In the genomic region with DNA sequence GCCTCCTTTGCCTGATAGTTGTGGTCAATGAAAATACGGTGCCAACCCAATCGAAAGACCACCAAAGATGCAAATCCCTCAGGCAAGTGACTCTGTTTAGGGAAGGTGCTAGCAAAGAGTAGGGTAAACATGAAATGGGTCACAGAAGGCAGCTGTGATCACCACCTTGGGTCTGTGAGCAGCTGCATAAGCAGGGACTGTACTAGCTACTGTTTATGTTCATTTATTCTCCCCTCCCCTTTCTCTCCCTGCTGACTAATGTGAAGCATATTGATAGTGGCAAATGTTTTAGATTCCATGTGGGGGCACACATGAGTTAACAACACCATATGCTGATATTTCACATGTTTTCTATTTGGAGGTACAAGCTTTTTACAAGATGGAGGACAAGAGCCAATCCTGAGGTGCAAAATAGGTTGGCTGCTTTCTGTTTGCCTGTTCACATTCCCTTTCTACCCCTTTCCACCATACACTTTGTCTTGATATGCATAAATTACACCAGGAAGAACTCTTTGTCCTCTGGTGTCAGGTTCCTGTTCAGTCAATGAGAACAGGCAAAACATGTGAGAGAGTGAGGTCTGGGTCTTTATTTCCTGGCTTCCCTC, we compare ENCODE assay signal across 27 cellular contexts.
DNase-seq lines count a peak whose midpoint lies in the region; FAIRE-seq and TF ChIP-seq lines count a peak whose summit lies in the region.
"Had no signal": no experiment of that assay in that cellular context is flagged by ENCODE, and none has a peak within 500 bp of the region (broad histone marks: within the 10 kb centered on the region; RNA-seq: fewer than 3 reads in every experiment).

No MANE protein-coding gene starts in this region.

- no peak for FAIRE-seq in astrocyte (lab: Jason Lieb, UNC)

- no peaks in the 10 kb centered on the region for H3K36me3 Mint-ChIP-seq in astrocyte (ENCODE audit: low read depth, unreplicated experiment)
- H3K36me3 Mint-ChIP-seq: activated naive CD8-positive, alpha-beta T cell; brain had no signal

- no peaks in the 10 kb centered on the region for H4K20me1 ChIP-seq in astrocyte (ENCODE audit: insufficient read depth, low read length)
- H4K20me1 ChIP-seq: BLaER1 treated with 17β-estradiol and CSF1 and Interleukin-3, amounts not matched to agents 10 nM and 100 nM had no signal

- no peaks in the 10 kb centered on the region for H3K27me3 Mint-ChIP-seq in astrocyte (ENCODE audit: low read depth, unreplicated experiment)
- H3K27me3 Mint-ChIP-seq: activated naive CD8-positive, alpha-beta T cell; brain had no signal

- H3K9ac ChIP-seq in astrocyte (ENCODE audit: low read length) = no peak overlapping the region
- H3K9ac ChIP-seq: BLaER1 treated with 17β-estradiol and CSF1 and Interleukin-3, amounts not matched to agents 10 nM and 100 nM had no signal

- H3K9me3 ChIP-seq in astrocyte (ENCODE audit: insufficient read depth, low read depth, low read length) = no peaks in the 10 kb centered on the region
- H3K9me3 ChIP-seq: BLaER1 treated with 17β-estradiol and CSF1 and Interleukin-3, amounts not matched to agents 10 nM and 100 nM; colonic mucosa; mucosa of descending colon; right atrium auricular region; uterus had no signal

- TF ChIP-seq CTCF in astrocyte (IDR thresholded peaks at IDR 0.05; ENCODE audit: insufficient read depth, low read depth, low read length) = no peak

- H3K4me3 Mint-ChIP-seq in astrocyte (ENCODE audit: unreplicated experiment) = no peak overlapping the region
- H3K4me3 Mint-ChIP-seq: activated naive CD8-positive, alpha-beta T cell; activated T-helper 1 cell treated with anti-CD3 and anti-CD28 coated beads, Interleukin-12 subunit alpha, Interleukin-12 subunit beta, Interleukin-2, Interleukin-4 antibody, amounts not matched to agents 30 ng/mL and 10 ng/mL and 1 ng/mL, durations not matched to agents 14 hours and 24 hours and 36 hours; brain; endodermal cell had no signal

- H3K27ac ChIP-seq in astrocyte (ENCODE audit: low read depth, low read length) = no peak overlapping the region
- H3K27ac ChIP-seq: BLaER1 treated with 17β-estradiol and CSF1 and Interleukin-3, amounts not matched to agents 10 nM and 100 nM; colonic mucosa; HL-60; right atrium auricular region; uterus had no signal

- H3K4me3 ChIP-seq in astrocyte (ENCODE audit: insufficient read depth, low read depth, low read length) = no peak overlapping the region
- H3K4me3 ChIP-seq: BLaER1 treated with 17β-estradiol and CSF1 and Interleukin-3, amounts not matched to agents 10 nM and 100 nM; colonic mucosa; mucosa of descending colon; right atrium auricular region; uterus had no signal

- no peak overlapping the region for H3K4me2 ChIP-seq in astrocyte (ENCODE audit: low read length)
- H3K4me2 ChIP-seq: BLaER1 treated with 17β-estradiol and CSF1 and Interleukin-3, amounts not matched to agents 10 nM and 100 nM had no signal

- H3K4me1 Mint-ChIP-seq in astrocyte (ENCODE audit: low read depth, unreplicated experiment) = peaks cover 4% of the 10 kb centered on the region
- H3K4me1 Mint-ChIP-seq: endodermal cell had no signal

- H3K9me3 Mint-ChIP-seq in astrocyte (ENCODE audit: unreplicated experiment) = no peaks in the 10 kb centered on the region
- H3K9me3 Mint-ChIP-seq: activated T-helper 1 cell treated with anti-CD3 and anti-CD28 coated beads, Interleukin-12 subunit alpha, Interleukin-12 subunit beta, Interleukin-2, Interleukin-4 antibody, amounts not matched to agents 30 ng/mL and 10 ng/mL and 1 ng/mL, durations not matched to agents 14 hours and 24 hours and 36 hours; endodermal cell had no signal

- no peak overlapping the region for H3K27ac Mint-ChIP-seq in astrocyte (ENCODE audit: unreplicated experiment)
- H3K27ac Mint-ChIP-seq: activated naive CD8-positive, alpha-beta T cell; activated T-helper 1 cell treated with anti-CD3 and anti-CD28 coated beads, Interleukin-12 subunit alpha, Interleukin-12 subunit beta, Interleukin-2, Interleukin-4 antibody, amounts not matched to agents 30 ng/mL and 10 ng/mL and 1 ng/mL, durations not matched to agents 14 hours and 24 hours and 36 hours; endodermal cell had no signal

- H3K27me3 ChIP-seq in astrocyte (ENCODE audit: insufficient read depth, low read length) = peaks cover 3% of the 10 kb centered on the region
- H3K27me3 ChIP-seq: BLaER1 treated with 17β-estradiol and CSF1 and Interleukin-3, amounts not matched to agents 10 nM and 100 nM; colonic mucosa; right atrium auricular region; uterus had no signal

- H3K79me2 ChIP-seq in astrocyte (ENCODE audit: insufficient read depth, low read length) = no peaks in the 10 kb centered on the region

- H2AFZ ChIP-seq in astrocyte (ENCODE audit: low read depth, low read length) = peak overlapping the region; percentile 39

- H3K36me3 ChIP-seq in astrocyte (ENCODE audit: insufficient read depth, low read length) = no peaks in the 10 kb centered on the region
- H3K36me3 ChIP-seq: BLaER1 treated with 17β-estradiol and CSF1 and Interleukin-3, amounts not matched to agents 10 nM and 100 nM; colonic mucosa; right atrium auricular region; uterus had no signal

- peak; percentile 74 for DNase-seq in NCI-H510A treated with DMSO at 0.1 percent for 48 hours (lab: John Stamatoyannopoulos, UW)
- DNase-seq in NCI-H510A (lab: John Stamatoyannopoulos, UW) = no peak
- no peak for DNase-seq in astrocyte (ENCODE audit: low read depth)
- DNase-seq in left kidney (ENCODE audit: low read depth, low spot score) = peak; percentile 85
- no peak for DNase-seq in stimulated activated CD4-positive, alpha-beta T cell treated with anti-CD3 and anti-CD28 coated beads, Interleukin-4, amount 100 ng/mL, for 4 hours
- DNase-seq in RPMI8226 = no peak
- no peak for DNase-seq in NCI-H748 treated with DMSO at 0.1 percent for 48 hours (lab: John Stamatoyannopoulos, UW)
- DNase-seq in NCI-H187 (lab: John Stamatoyannopoulos, UW) = no peak
- DNase-seq: activated CD4-positive, alpha-beta T cell treated with anti-CD3 and anti-CD28 coated beads for 4 hours; colonic mucosa; endodermal cell; GF-D8; glutamatergic neuron; left ventricle myocardium superior; mucosa of descending colon; NCI-H2081 treated with DMSO at 0.1 percent for 48 hours; SHP77 treated with DMSO at 0.1 percent for 48 hours; stimulated activated CD4-positive, alpha-beta T cell treated with anti-CD3 and anti-CD28 coated beads, Interleukin-15, amount 100 ng/mL, for 24 hours; substantia nigra; T-helper 1 cell; uterus had no signal

- H3K4me1 ChIP-seq in astrocyte (ENCODE audit: insufficient read depth, low read length) = no peaks in the 10 kb centered on the region
- H3K4me1 ChIP-seq: BLaER1 treated with 17β-estradiol and CSF1 and Interleukin-3, amounts not matched to agents 10 nM and 100 nM; colonic mucosa; right atrium auricular region; uterus had no signal

Comparison
In these comparisons a context has a peak if more than half of its experiments do, and no peak if none do; other contexts are left out.
1. DNase-seq: peak in NCI-H510A treated with DMSO at 0.1 percent for 48 hours (single experiment) and left kidney (single experiment); none in NCI-H510A (single experiment), astrocyte (single experiment), stimulated activated CD4-positive, alpha-beta T cell treated with anti-CD3 and anti-CD28 coated beads, Interleukin-4, amount 100 ng/mL, for 4 hours (0 of 2), RPMI8226 (single experiment), NCI-H748 treated with DMSO at 0.1 percent for 48 hours (single experiment) and NCI-H187 (0 of 2).